ENCODE assay signal across 21 cellular contexts in genomic region chr6:119311514-119312142, GRCh38. TPM values are rescaled to one million over a fixed set of nuclear protein-coding genes. Genes with fewer than 3 reads are reported as not detected.
DNase-seq lines count a peak whose midpoint lies in the region; ATAC-seq and TF ChIP-seq lines count a peak whose summit lies in the region.
"Had no signal": no experiment of that assay in that cellular context is flagged by ENCODE, and none has a peak within 500 bp of the region (broad histone marks: within the 10 kb centered on the region; RNA-seq: fewer than 3 reads in every experiment).

No MANE protein-coding gene starts in this region.

- no peaks in the 10 kb centered on the region for H3K27me3 Mint-ChIP-seq in CD4-positive, CD25-positive, alpha-beta regulatory T cell
- H3K27me3 Mint-ChIP-seq in H9 (ENCODE audit: low read depth): no peaks in the 10 kb centered on the region
- no peaks in the 10 kb centered on the region for H3K27me3 Mint-ChIP-seq in activated CD4-positive, alpha-beta memory T cell treated with anti-CD3 and anti-CD28 coated beads for 36 hours
- H3K27me3 Mint-ChIP-seq in mesothelial cell of epicardium (ENCODE audit: low read depth): no peaks in the 10 kb centered on the region
- H3K27me3 Mint-ChIP-seq: activated naive CD4-positive, alpha-beta T cell treated with anti-CD3 and anti-CD28 coated beads, Interleukin-2, amount 10 ng/mL, durations not matched to agents 7 days and 5 days; naive thymus-derived CD8-positive, alpha-beta T cell; stimulated activated naive CD8-positive, alpha-beta T cell treated with anti-CD3 and anti-CD28 coated beads, Interleukin-15, amount 100 ng/mL, for 72 hours had no signal

- no peak overlapping the region for H3K56ac ChIP-seq in H9 (ENCODE audit: insufficient read length, low read depth, low read length)

- no peak overlapping the region for H2AFZ ChIP-seq in H9 (ENCODE audit: low read length)

- no peak overlapping the region for H3K18ac ChIP-seq in H9 (ENCODE audit: insufficient read length, low read depth, low read length)

- TF ChIP-seq CTCF in H9 (conservative IDR thresholded peaks at IDR 0.05) (no peak), mesothelial cell of epicardium (IDR thresholded peaks at IDR 0.05; ENCODE audit: unreplicated experiment) (no peak)

- no peak overlapping the region for H3K27ac ChIP-seq in CD4-positive, CD25-positive, alpha-beta regulatory T cell (ENCODE audit: insufficient read depth, low read length, poor library complexity, severe bottlenecking)
- H3K27ac ChIP-seq in H9 (ENCODE audit: insufficient read length, low read depth, low read length): no peak overlapping the region

- no peak overlapping the region for H4K5ac ChIP-seq in H9 (ENCODE audit: insufficient read length, low read depth, low read length)

- H3K4me1 Mint-ChIP-seq in CD4-positive, CD25-positive, alpha-beta regulatory T cell: peaks cover 41 to 53% (median 50%) of the 10 kb centered on the region in 4 donors
- H3K4me1 Mint-ChIP-seq in H9 (peaks cover 3 to 8% of the 10 kb centered on the region in 2 experiments; a peak in 2 of 4 replicates), mesothelial cell of epicardium (peaks cover 63% of the 10 kb centered on the region)
- peaks cover 65% of the 10 kb centered on the region for H3K4me1 Mint-ChIP-seq in activated CD4-positive, alpha-beta memory T cell treated with anti-CD3 and anti-CD28 coated beads for 36 hours (ENCODE audit: low read depth)

- no peak overlapping the region for H3K4me3 ChIP-seq in CD4-positive, CD25-positive, alpha-beta regulatory T cell (ENCODE audit: low read depth, low read length)
- H3K4me3 ChIP-seq: psoas muscle, tibial nerve had no signal

- no peak for DNase-seq in CD4-positive, CD25-positive, alpha-beta regulatory T cell
- DNase-seq in H9 (no peak), mesothelial cell of epicardium (ENCODE audit: low spot score in 2 of 2, unreplicated experiment in 2 of 2) (no peak), ecto neural progenitor cell (ENCODE audit: low spot score) (no peak), NOMO-1 (lab: John Stamatoyannopoulos, UW; ENCODE audit: unreplicated experiment in 2 of 2) (no peak)
- no peak for DNase-seq in activated CD4-positive, alpha-beta memory T cell treated with anti-CD3 and anti-CD28 coated beads for 36 hours
- DNase-seq in stimulated activated naive CD8-positive, alpha-beta T cell treated with anti-CD3 and anti-CD28 coated beads, Interleukin-15, Interleukin-2, amounts not matched to agents 100 U/mL and 50 U/mL, for 24 hours: no peak
- DNase-seq: activated naive CD4-positive, alpha-beta T cell treated with anti-CD3 and anti-CD28 coated beads, Interleukin-2, amount 10 ng/mL, durations not matched to agents 7 days and 5 days; CD8-positive, alpha-beta T cell; GOT3; Kasumi-1; mesendoderm; naive thymus-derived CD8-positive, alpha-beta T cell; NCI-H1092; NCI-H510A; psoas muscle; small intestine; stimulated activated CD4-positive, alpha-beta T cell treated with anti-CD3 and anti-CD28 coated beads, Interleukin-2, amount 100 ng/mL, for 48 hours; stimulated activated naive CD8-positive, alpha-beta T cell treated with anti-CD3 and anti-CD28 coated beads, Interleukin-15, amount 100 ng/mL, for 72 hours had no signal

- H4K8ac ChIP-seq in H9 (replicated peaks; ENCODE audit: insufficient read length, low read depth, low read length): no peak overlapping the region

- no peaks in the 10 kb centered on the region for H3K79me2 ChIP-seq in H9 (ENCODE audit: insufficient read depth, low read length)

- H3K36me3 ChIP-seq in CD4-positive, CD25-positive, alpha-beta regulatory T cell (ENCODE audit: control insufficient read depth, insufficient read depth, low read length): peaks cover 1% of the 10 kb centered on the region

- no peak overlapping the region for H3K9ac ChIP-seq in H9 (ENCODE audit: extremely low read depth, insufficient read length, low read length)

- intact Hi-C loops in activated CD4-positive, alpha-beta memory T cell treated with anti-CD3 and anti-CD28 coated beads for 36 hours (cut with micrococcal nuclease): loop anchor here (1.0 to 10.0 kb wide), 3 partner anchors 16 to 417 kb away; partner anchors contain the start of gene ASF1A

- H3K36me3 Mint-ChIP-seq in CD4-positive, CD25-positive, alpha-beta regulatory T cell: peaks cover 5% of the 10 kb centered on the region
- H3K36me3 Mint-ChIP-seq in H9 (ENCODE audit: insufficient read depth in 1 of 3, low read depth in 3 of 3) (no peaks in the 10 kb centered on the region), mesothelial cell of epicardium (no peaks in the 10 kb centered on the region)
- peaks cover 2% of the 10 kb centered on the region for H3K36me3 Mint-ChIP-seq in activated CD4-positive, alpha-beta memory T cell treated with anti-CD3 and anti-CD28 coated beads for 36 hours

- no peak overlapping the region for H2BK5ac ChIP-seq in H9 (ENCODE audit: insufficient read length, low read length)

- no peak overlapping the region for H2BK15ac ChIP-seq in H9 (ENCODE audit: low read depth, low read length)

- no peak for ATAC-seq in CD4-positive, CD25-positive, alpha-beta regulatory T cell (ENCODE audit: low read depth in 2 of 2)
- ATAC-seq in stimulated activated naive CD8-positive, alpha-beta T cell treated with anti-CD3 and anti-CD28 coated beads, Interleukin-15, Interleukin-2, amounts not matched to agents 100 U/mL and 50 U/mL, for 24 hours: no peak
- ATAC-seq in HG03354 (IDR thresholded peaks at IDR 0.05; ENCODE audit: poor library complexity, severe bottlenecking, unreplicated experiment): no peak
- ATAC-seq: CD8-positive, alpha-beta T cell; naive thymus-derived CD8-positive, alpha-beta T cell; psoas muscle; stimulated activated naive CD8-positive, alpha-beta T cell treated with anti-CD3 and anti-CD28 coated beads, Interleukin-15, amount 100 ng/mL, for 72 hours had no signal

- H4K20me1 ChIP-seq in H9 (ENCODE audit: control insufficient read depth, insufficient read depth, insufficient read length): no peaks in the 10 kb centered on the region

- H3T11ph ChIP-seq in H9 (ENCODE audit: low read length): no peak overlapping the region

- WGBS in H9 (ENCODE audit: extremely low coverage, insufficient read length, low lambda C conversion rate): no CpG with 5 or more reads among the region's 8 CpGs

- H3K4me2 ChIP-seq in H9 (ENCODE audit: insufficient read depth, insufficient read length, low read length): no peak overlapping the region

- no peak overlapping the region for H2BK120ac ChIP-seq in H9 (ENCODE audit: low read depth, low read length, poor library complexity, severe bottlenecking)

- no peaks in the 10 kb centered on the region for H3K9me3 Mint-ChIP-seq in CD4-positive, CD25-positive, alpha-beta regulatory T cell
- H3K9me3 Mint-ChIP-seq in H9: no peaks in the 10 kb centered on the region
- H3K9me3 Mint-ChIP-seq in activated CD4-positive, alpha-beta memory T cell treated with anti-CD3 and anti-CD28 coated beads for 36 hours: no peaks in the 10 kb centered on the region
- H3K9me3 Mint-ChIP-seq in mesothelial cell of epicardium: no peaks in the 10 kb centered on the region
- H3K9me3 Mint-ChIP-seq: activated naive CD4-positive, alpha-beta T cell treated with anti-CD3 and anti-CD28 coated beads, Interleukin-2, amount 10 ng/mL, durations not matched to agents 7 days and 5 days; CD8-positive, alpha-beta T cell; naive thymus-derived CD8-positive, alpha-beta T cell; stimulated activated naive CD8-positive, alpha-beta T cell treated with anti-CD3 and anti-CD28 coated beads, Interleukin-15, amount 100 ng/mL, for 72 hours had no signal

- no peak overlapping the region for H3K23ac ChIP-seq in H9 (ENCODE audit: insufficient read length, low read depth, low read length)

- H3K4me1 ChIP-seq in CD4-positive, CD25-positive, alpha-beta regulatory T cell (ENCODE audit: control insufficient read depth, insufficient read depth, low read length, poor library complexity, severe bottlenecking): peaks cover 22% of the 10 kb centered on the region
- H3K4me1 ChIP-seq in H9 (ENCODE audit: insufficient read depth, low read length): no peaks in the 10 kb centered on the region; the same call in 1 of the 2 replicates
- H3K4me1 ChIP-seq: psoas muscle had no signal

- no peaks in the 10 kb centered on the region for H3K79me1 ChIP-seq in H9 (ENCODE audit: insufficient read depth, low read depth, low read length, poor library complexity, severe bottlenecking)

- H3K4me3 Mint-ChIP-seq in CD4-positive, CD25-positive, alpha-beta regulatory T cell: no peak overlapping the region
- no peak overlapping the region for H3K4me3 Mint-ChIP-seq in H9
- H3K4me3 Mint-ChIP-seq in activated CD4-positive, alpha-beta memory T cell treated with anti-CD3 and anti-CD28 coated beads for 36 hours: no peak overlapping the region
- no peak overlapping the region for H3K4me3 Mint-ChIP-seq in mesothelial cell of epicardium
- H3K4me3 Mint-ChIP-seq: activated naive CD4-positive, alpha-beta T cell treated with anti-CD3 and anti-CD28 coated beads, Interleukin-2, amount 10 ng/mL, durations not matched to agents 7 days and 5 days; CD8-positive, alpha-beta T cell had no signal

- H3K14ac ChIP-seq in H9 (ENCODE audit: insufficient read depth, low read length): no peak overlapping the region

- CTCF ChIA-PET in activated CD4-positive, alpha-beta memory T cell treated with anti-CD3 and anti-CD28 coated beads for 36 hours (lab: Charles Lee): interaction anchor here (1.2 to 1.4 kb wide), 2 partner anchors 36 to 39 kb away, joined by 3 to 4 read pairs; no protein-coding TSS in a partner anchor

- H2BK20ac ChIP-seq in H9 (ENCODE audit: low read depth, low read length, poor library complexity, severe bottlenecking): no peak overlapping the region

- no peaks in the 10 kb centered on the region for H3K27me3 ChIP-seq in CD4-positive, CD25-positive, alpha-beta regulatory T cell (ENCODE audit: control insufficient read depth, insufficient read depth, low read length)
- no peaks in the 10 kb centered on the region for H3K27me3 ChIP-seq in H9 (ENCODE audit: insufficient read depth, low read length)
- H3K27me3 ChIP-seq: tibial nerve had no signal

- POLR2A ChIA-PET in activated CD4-positive, alpha-beta memory T cell treated with anti-CD3 and anti-CD28 coated beads for 36 hours (lab: Charles Lee): no interaction called here

- H2AK5ac ChIP-seq in H9 (ENCODE audit: insufficient read length, low read length): no peak overlapping the region

- H4K91ac ChIP-seq in H9 (ENCODE audit: insufficient read length, low read depth, low read length): no peak overlapping the region

- no peaks in the 10 kb centered on the region for H3K9me3 ChIP-seq in CD4-positive, CD25-positive, alpha-beta regulatory T cell (ENCODE audit: control insufficient read depth in 2 of 2, low read length in 2 of 2)
- H3K9me3 ChIP-seq in H9 (ENCODE audit: control insufficient read depth, low read depth, low read length): no peaks in the 10 kb centered on the region
- H3K9me3 ChIP-seq: psoas muscle, tibial nerve had no signal

- H2BK12ac ChIP-seq in H9 (ENCODE audit: insufficient read length, low read depth, low read length): no peak overlapping the region

- H3K4ac ChIP-seq in H9 (ENCODE audit: low read depth, low read length): no peak overlapping the region

- no peaks in the 10 kb centered on the region for H3K23me2 ChIP-seq in H9 (ENCODE audit: insufficient read length, low read depth, low read length, poor library complexity, severe bottlenecking)

- peak overlapping the region in 2 of 3 donors; percentile 40 to 66 for H3K27ac Mint-ChIP-seq in CD4-positive, CD25-positive, alpha-beta regulatory T cell
- H3K27ac Mint-ChIP-seq in H9 (peak overlapping the region in 2 of 3 experiments; percentile 27 to 42; a peak in 2 of 7 replicates), mesothelial cell of epicardium (peak overlapping the region; percentile 43)
- peak overlapping the region; percentile 14 for H3K27ac Mint-ChIP-seq in activated CD4-positive, alpha-beta memory T cell treated with anti-CD3 and anti-CD28 coated beads for 36 hours
- H3K27ac Mint-ChIP-seq: activated naive CD4-positive, alpha-beta T cell treated with anti-CD3 and anti-CD28 coated beads, Interleukin-2, amount 10 ng/mL, durations not matched to agents 7 days and 5 days; CD8-positive, alpha-beta T cell had no signal

RNA-seq across cellular contexts. Expression of gene MAN1A1, which starts 37.9 kb away (rescaled TPM):
- 13.6 TPM for total RNA-seq in CD4-positive, CD25-positive, alpha-beta regulatory T cell
- 10 to 100 TPM; 10.7 to 20.6 (median 13.1) TPM for polyA plus RNA-seq in CD4-positive, CD25-positive, alpha-beta regulatory T cell
- total RNA-seq in H9 (2021) (1.6 and 1.9 TPM in 2 replicates), mesothelial cell of epicardium (46.5 to 51.2 TPM (median 51.1 TPM) in 3 replicates)
- total RNA-seq in activated CD4-positive, alpha-beta memory T cell treated with anti-CD3 and anti-CD28 coated beads for 36 hours: 10 to 100 TPM; 21.8 to 23.9 TPM
